10 cellular contexts compared by ENCODE assay signal in the genomic region with DNA sequence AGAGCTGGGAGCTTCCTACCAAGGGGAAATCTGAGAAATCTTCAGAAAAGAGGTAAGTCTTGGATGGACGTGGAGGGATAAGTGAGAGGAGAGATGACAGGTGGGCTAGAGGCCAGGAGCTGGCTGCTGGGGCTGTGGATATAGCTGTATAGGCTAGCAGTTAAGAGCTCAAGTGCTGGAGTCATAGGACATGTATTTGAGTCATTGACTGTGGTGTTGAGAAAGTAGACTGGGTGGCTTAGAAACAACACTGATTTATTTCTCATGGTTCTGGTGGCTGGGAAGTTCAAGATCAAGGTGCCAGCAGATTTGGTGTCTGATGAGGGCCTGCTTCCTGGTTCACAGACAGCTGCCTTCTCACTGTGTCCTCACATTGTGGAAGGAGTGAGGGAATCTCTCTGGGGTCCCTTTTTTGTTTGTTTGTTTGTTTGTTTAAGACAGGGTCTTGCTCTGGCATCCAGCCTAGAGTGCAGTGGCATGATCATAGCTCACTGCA.
"Had no signal": no experiment of that assay in that cellular context is flagged by ENCODE, and none has a peak within 500 bp of the region (broad histone marks: within the 10 kb centered on the region; RNA-seq: fewer than 3 reads in every experiment).

No MANE protein-coding gene starts in this region.

- H3K27ac Mint-ChIP-seq: activated naive CD4-positive, alpha-beta T cell treated with anti-CD3 and anti-CD28 coated beads, Interleukin-2, amount 50 U/mL, for 24 hours; activated T-helper 2 cell treated with anti-CD3 and anti-CD28 coated beads, Interferon-gamma antibody, Interleukin-2, Interleukin-4, amounts not matched to agents 10 μg/mL and 5 μg/mL and 100 μg/mL, durations not matched to agents 14 hours and 24 hours and 36 hours; mesothelial cell of epicardium; WTC11 had no signal

- H3K9ac ChIP-seq: parathyroid adenoma had no signal

- H3K4me3 Mint-ChIP-seq: activated naive CD4-positive, alpha-beta T cell treated with anti-CD3 and anti-CD28 coated beads, Interleukin-2, amount 50 U/mL, for 24 hours; mesothelial cell of epicardium; WTC11 had no signal

- H3K27me3 Mint-ChIP-seq: activated naive CD4-positive, alpha-beta T cell treated with anti-CD3 and anti-CD28 coated beads, Interleukin-2, amount 50 U/mL, for 24 hours had no signal

- H3K27ac ChIP-seq: parathyroid adenoma had no signal

- H3K4me1 Mint-ChIP-seq: activated naive CD4-positive, alpha-beta T cell treated with anti-CD3 and anti-CD28 coated beads, Interleukin-2, amount 50 U/mL, for 24 hours had no signal

- DNase-seq: amniotic stem cell; hypothalamus; stimulated activated CD4-positive, alpha-beta T cell treated with anti-CD3 and anti-CD28 coated beads, Interleukin-15, amount 100 ng/mL, for 24 hours; stimulated activated CD4-positive, alpha-beta T cell treated with anti-CD3 and anti-CD28 coated beads, Interleukin-4, amount 100 ng/mL, for 24 hours; T-helper 1 cell had no signal

- ATAC-seq: WTC11 had no signal
